In genomic region chr11:65275906-65276305, GRCh38 we compare ENCODE assay signal across 16 cellular contexts. TPM values are rescaled to one million over a fixed set of nuclear protein-coding genes. Genes with fewer than 3 reads are reported as not detected.
A peak's percentile ranks its signal among the peaks of the same experiment; 100 is the strongest.
DNase-seq lines count a peak whose midpoint lies in the region; ATAC-seq and TF ChIP-seq lines count a peak whose summit lies in the region.
"Had no signal": no experiment of that assay in that cellular context is flagged by ENCODE, and none has a peak within 500 bp of the region (broad histone marks: within the 10 kb centered on the region; RNA-seq: fewer than 3 reads in every experiment).

No MANE protein-coding gene starts in this region.

- H3K27ac ChIP-seq in colonic mucosa (peak overlapping the region; percentile 64), mesodermal cell (ENCODE audit: low read depth, low read length, severe bottlenecking) (peak overlapping the region; percentile 87), transverse colon (peak overlapping the region; percentile 59 to 75 (median 64)), substantia nigra (ENCODE audit: low read depth, low read length, poor library complexity, severe bottlenecking) (no peak overlapping the region)

- H3K4me3 Mint-ChIP-seq in activated T-cell treated with anti-CD3 and anti-CD28 coated beads, Interleukin-2, amount 50 U/mL, for 72 hours: no peak overlapping the region
- H3K4me3 Mint-ChIP-seq in activated T-cell treated with anti-CD3 and anti-CD28 coated beads, Interleukin-2, amount 50 U/mL, for 4 hours: no peak overlapping the region
- H3K4me3 Mint-ChIP-seq in activated CD8-positive, alpha-beta memory T cell treated with anti-CD3 and anti-CD28 coated beads, Interleukin-2, amount 10 ng/mL, durations not matched to agents 7 days and 5 days: no peak overlapping the region
- H3K4me3 Mint-ChIP-seq: activated CD4-positive, alpha-beta memory T cell treated with anti-CD3 and anti-CD28 coated beads for 36 hours; activated naive CD8-positive, alpha-beta T cell treated with anti-CD3 and anti-CD28 coated beads, Interleukin-2, amount 10 ng/mL, durations not matched to agents 7 days and 5 days had no signal

- H3K9me3 ChIP-seq in colonic mucosa: no peaks in the 10 kb centered on the region
- H3K9me3 ChIP-seq in mesodermal cell (ENCODE audit: control insufficient read depth, low read length): no peaks in the 10 kb centered on the region
- H3K9me3 ChIP-seq in transverse colon: no peaks in the 10 kb centered on the region
- H3K9me3 ChIP-seq: HAP-1, tibial nerve had no signal

- ATAC-seq in activated T-cell treated with anti-CD3 and anti-CD28 coated beads, Interleukin-2, amount 50 U/mL, for 72 hours (replicated peaks in 1 of 2): no peak
- no peak for ATAC-seq in activated T-cell treated with anti-CD3 and anti-CD28 coated beads, Interleukin-2, amount 50 U/mL, for 4 hours
- ATAC-seq in activated CD8-positive, alpha-beta memory T cell treated with anti-CD3 and anti-CD28 coated beads, Interleukin-2, amount 10 ng/mL, durations not matched to agents 7 days and 5 days: no peak

- H3K27me3 ChIP-seq in colonic mucosa (no peaks in the 10 kb centered on the region), transverse colon (no peaks in the 10 kb centered on the region)
- H3K27me3 ChIP-seq: tibial nerve had no signal

- H3K4me1 Mint-ChIP-seq in activated T-cell treated with anti-CD3 and anti-CD28 coated beads, Interleukin-2, amount 50 U/mL, for 72 hours (ENCODE audit: low read depth): peaks cover 21% of the 10 kb centered on the region
- H3K4me1 Mint-ChIP-seq in activated T-cell treated with anti-CD3 and anti-CD28 coated beads, Interleukin-2, amount 50 U/mL, for 4 hours (ENCODE audit: low read depth): peaks cover 15% of the 10 kb centered on the region
- peaks cover 24% of the 10 kb centered on the region for H3K4me1 Mint-ChIP-seq in activated CD8-positive, alpha-beta memory T cell treated with anti-CD3 and anti-CD28 coated beads, Interleukin-2, amount 10 ng/mL, durations not matched to agents 7 days and 5 days

- TF ChIP-seq CTCF in colonic mucosa (IDR thresholded peaks at IDR 0.05) (no peak), transverse colon (IDR thresholded peaks at IDR 0.05) (no peak)

- peaks cover 4 to 25% of the 10 kb centered on the region in 2 donors for H3K36me3 Mint-ChIP-seq in activated T-cell treated with anti-CD3 and anti-CD28 coated beads, Interleukin-2, amount 50 U/mL, for 72 hours (ENCODE audit: insufficient read depth in 2 of 2)
- H3K36me3 Mint-ChIP-seq in activated T-cell treated with anti-CD3 and anti-CD28 coated beads, Interleukin-2, amount 50 U/mL, for 4 hours (ENCODE audit: insufficient read depth): peaks cover 25% of the 10 kb centered on the region
- peaks cover 51% of the 10 kb centered on the region for H3K36me3 Mint-ChIP-seq in activated CD8-positive, alpha-beta memory T cell treated with anti-CD3 and anti-CD28 coated beads, Interleukin-2, amount 10 ng/mL, durations not matched to agents 7 days and 5 days

- WGBS in mesodermal cell (ENCODE audit: insufficient coverage in 2 of 2), 2 experiments: no CpG with 5 or more reads among the region's 4 CpGs
- WGBS in transverse colon (ENCODE audit: low coverage in 1 of 2), 2 donors: 57 to 67% methylated on average over 4 of the region's 4 CpGs

- H3K4me1 ChIP-seq in colonic mucosa: peaks cover 5% of the 10 kb centered on the region
- peaks cover 62% of the 10 kb centered on the region for H3K4me1 ChIP-seq in mesodermal cell (ENCODE audit: control insufficient read depth, insufficient read depth, low read length, poor library complexity, severe bottlenecking)
- peaks cover 0 to 29% (median 15%) of the 10 kb centered on the region in 4 donors for H3K4me1 ChIP-seq in transverse colon
- H3K4me1 ChIP-seq: HAP-1 had no signal

- H3K4me3 ChIP-seq in colonic mucosa: no peak overlapping the region
- no peak overlapping the region for H3K4me3 ChIP-seq in mesodermal cell (ENCODE audit: extremely low read depth, insufficient read depth, low read length, poor library complexity, severe bottlenecking)
- H3K4me3 ChIP-seq in transverse colon: no peak overlapping the region
- H3K4me3 ChIP-seq: HAP-1, tibial nerve had no signal

- TF ChIP-seq POLR2A in transverse colon (IDR thresholded peaks at IDR 0.05): no peak

- CTCF ChIA-PET in activated CD8-positive, alpha-beta memory T cell treated with anti-CD3 and anti-CD28 coated beads, Interleukin-2, amount 10 ng/mL, durations not matched to agents 7 days and 5 days (lab: Charles Lee): interaction anchor here (0.6 to 8.8 kb wide), 17 partner anchors 10 to 235 kb away, joined by 3 to 81 read pairs (median 4); partner anchors contain the start of genes CDC42EP2, DPF2 and POLA2

- no peaks in the 10 kb centered on the region for H3K9me3 Mint-ChIP-seq in activated T-cell treated with anti-CD3 and anti-CD28 coated beads, Interleukin-2, amount 50 U/mL, for 72 hours
- H3K9me3 Mint-ChIP-seq in activated T-cell treated with anti-CD3 and anti-CD28 coated beads, Interleukin-2, amount 50 U/mL, for 4 hours: no peaks in the 10 kb centered on the region
- H3K9me3 Mint-ChIP-seq in activated CD8-positive, alpha-beta memory T cell treated with anti-CD3 and anti-CD28 coated beads, Interleukin-2, amount 10 ng/mL, durations not matched to agents 7 days and 5 days (ENCODE audit: low read depth): no peaks in the 10 kb centered on the region
- H3K9me3 Mint-ChIP-seq: activated CD4-positive, alpha-beta memory T cell treated with anti-CD3 and anti-CD28 coated beads for 36 hours; activated naive CD8-positive, alpha-beta T cell treated with anti-CD3 and anti-CD28 coated beads, Interleukin-2, amount 10 ng/mL, durations not matched to agents 7 days and 5 days had no signal

- no peak for DNase-seq in activated T-cell treated with anti-CD3 and anti-CD28 coated beads, Interleukin-2, amount 50 U/mL, for 72 hours
- DNase-seq in activated T-cell treated with anti-CD3 and anti-CD28 coated beads, Interleukin-2, amount 50 U/mL, for 4 hours: no peak
- DNase-seq in colonic mucosa (no peak), transverse colon (no peak), AG08396 (ENCODE audit: low spot score) (no peak), substantia nigra (lab: John Stamatoyannopoulos, UW) (no peak)
- DNase-seq in activated CD8-positive, alpha-beta memory T cell treated with anti-CD3 and anti-CD28 coated beads, Interleukin-2, amount 10 ng/mL, durations not matched to agents 7 days and 5 days: no peak
- DNase-seq: activated CD4-positive, alpha-beta memory T cell treated with anti-CD3 and anti-CD28 coated beads for 36 hours; activated naive CD8-positive, alpha-beta T cell treated with anti-CD3 and anti-CD28 coated beads, Interleukin-2, amount 10 ng/mL, durations not matched to agents 7 days and 5 days; activated T-cell treated with anti-CD3 and anti-CD28 coated beads, Interleukin-2, amount 50 U/mL, for 48 hours; DMS79 treated with DMSO at 0.1 percent for 48 hours; mesendoderm; NCI-H526 treated with DMSO at 0.1 percent for 48 hours had no signal

- H3K27me3 Mint-ChIP-seq in activated T-cell treated with anti-CD3 and anti-CD28 coated beads, Interleukin-2, amount 50 U/mL, for 72 hours (ENCODE audit: low read depth): no peaks in the 10 kb centered on the region
- H3K27me3 Mint-ChIP-seq in activated T-cell treated with anti-CD3 and anti-CD28 coated beads, Interleukin-2, amount 50 U/mL, for 4 hours (ENCODE audit: low read depth): no peaks in the 10 kb centered on the region
- no peaks in the 10 kb centered on the region for H3K27me3 Mint-ChIP-seq in activated CD8-positive, alpha-beta memory T cell treated with anti-CD3 and anti-CD28 coated beads, Interleukin-2, amount 10 ng/mL, durations not matched to agents 7 days and 5 days
- H3K27me3 Mint-ChIP-seq: activated CD4-positive, alpha-beta memory T cell treated with anti-CD3 and anti-CD28 coated beads for 36 hours; activated naive CD8-positive, alpha-beta T cell treated with anti-CD3 and anti-CD28 coated beads, Interleukin-2, amount 10 ng/mL, durations not matched to agents 7 days and 5 days had no signal

- no peak for TF ChIP-seq EP300 in transverse colon (IDR thresholded peaks at IDR 0.05; ENCODE audit: low read depth)

- intact Hi-C loops in colonic mucosa (cut with DNase I) (loop anchor here (2.0 kb wide), 2 partner anchors 41 to 53 kb away; no protein-coding TSS in a partner anchor), transverse colon (cut with DNase I; ENCODE audit: low total_unique reads) (loop anchor here (2.0 kb wide), 1 partner anchor 39 kb away; the partner anchor contains the start of gene CDC42EP2)

- peak overlapping the region; percentile 24 for H3K27ac Mint-ChIP-seq in activated T-cell treated with anti-CD3 and anti-CD28 coated beads, Interleukin-2, amount 50 U/mL, for 72 hours
- no peak overlapping the region for H3K27ac Mint-ChIP-seq in activated CD8-positive, alpha-beta memory T cell treated with anti-CD3 and anti-CD28 coated beads, Interleukin-2, amount 10 ng/mL, durations not matched to agents 7 days and 5 days
- H3K27ac Mint-ChIP-seq: activated CD4-positive, alpha-beta memory T cell treated with anti-CD3 and anti-CD28 coated beads for 36 hours; activated naive CD8-positive, alpha-beta T cell treated with anti-CD3 and anti-CD28 coated beads, Interleukin-2, amount 10 ng/mL, durations not matched to agents 7 days and 5 days had no signal

- H3K36me3 ChIP-seq in colonic mucosa (peaks cover 2% of the 10 kb centered on the region), mesodermal cell (ENCODE audit: control insufficient read depth, insufficient read depth, low read length) (peaks cover 30% of the 10 kb centered on the region), transverse colon (peaks cover 0 to 1% (median 0%) of the 10 kb centered on the region in 4 donors)

- in situ Hi-C loops in transverse colon (cut with MboI; ENCODE audit: low pct_ligation_motif_present in 1 of 4, low pct_unique_long_range_greater_than_20kb in 1 of 4, low sequenced_read_pairs in 3 of 4): loop anchor here in 3 of 4 donors (5.0 to 10.0 kb wide), 2 partner anchors 36 to 49 kb away; partner anchors contain the start of gene CDC42EP2 (in 1 of the 3)

- peak overlapping the region in 1 of 2 donors; percentile 29 for H3K9ac ChIP-seq in colonic mucosa (ENCODE audit: low read depth in 2 of 2, low read length in 2 of 2)

RNA-seq across cellular contexts. Expression of gene POLA2, which starts 14.1 kb away (rescaled TPM):
- total RNA-seq in activated T-cell treated with anti-CD3 and anti-CD28 coated beads, Interleukin-2, amount 50 U/mL, for 72 hours: 10 to 100 TPM; 54.2 to 67.0 TPM
- 10 to 100 TPM; 49.2 to 64.7 (median 57.6) TPM for total RNA-seq in activated T-cell treated with anti-CD3 and anti-CD28 coated beads, Interleukin-2, amount 50 U/mL, for 4 hours
- total RNA-seq in colonic mucosa (10 to 100 TPM in 1 of 2 donors, 1 to 10 TPM in 1; 5.9 to 28.0 TPM), transverse colon (10 to 100 TPM in 1 of 4 donors, 1 to 10 TPM in 3; 3.0 to 17.5 (median 6.2) TPM)
- 26.9 TPM for polyA plus RNA-seq in mesodermal cell (2013, experiment 1 of 2)
- polyA plus RNA-seq in mesodermal cell (2013, experiment 2 of 2): 25.7 TPM
- 10 to 100 TPM; 79.8 to 89.5 TPM for total RNA-seq in activated CD8-positive, alpha-beta memory T cell treated with anti-CD3 and anti-CD28 coated beads, Interleukin-2, amount 10 ng/mL, durations not matched to agents 7 days and 5 days

RNA-seq across cellular contexts. Expression of gene CDC42EP2, which starts 38.8 kb away (rescaled TPM):
- 1 to 10 TPM; 1.4 to 2.3 TPM for total RNA-seq in activated T-cell treated with anti-CD3 and anti-CD28 coated beads, Interleukin-2, amount 50 U/mL, for 72 hours
- total RNA-seq in activated T-cell treated with anti-CD3 and anti-CD28 coated beads, Interleukin-2, amount 50 U/mL, for 4 hours: 1 to 10 TPM; 1.3 to 1.9 (median 1.6) TPM
- total RNA-seq in colonic mucosa (10 to 100 TPM in 1 of 2 donors, 1 to 10 TPM in 1; 7.8 to 28.3 TPM), transverse colon (10 to 100 TPM in 3 of 4 donors, 1 to 10 TPM in 1; 9.1 to 22.7 (median 14.5) TPM)
- 14.7 TPM for polyA plus RNA-seq in mesodermal cell (2013, experiment 1 of 2)
- 8.1 TPM for polyA plus RNA-seq in mesodermal cell (2013, experiment 2 of 2)
- 1 to 10 TPM in 1 of 2 experiments, not detected in 1; 1.4 TPM for total RNA-seq in activated CD8-positive, alpha-beta memory T cell treated with anti-CD3 and anti-CD28 coated beads, Interleukin-2, amount 10 ng/mL, durations not matched to agents 7 days and 5 days

RNA-seq across cellular contexts. Expression of gene DPF2, which starts 57.7 kb away (rescaled TPM):
- 100 to 1,000 TPM; 110 to 139 TPM for total RNA-seq in activated T-cell treated with anti-CD3 and anti-CD28 coated beads, Interleukin-2, amount 50 U/mL, for 72 hours
- total RNA-seq in activated T-cell treated with anti-CD3 and anti-CD28 coated beads, Interleukin-2, amount 50 U/mL, for 4 hours: 10 to 100 TPM; 56.7 to 59.1 (median 58.0) TPM
- total RNA-seq in colonic mucosa (10 to 100 TPM; 35.0 to 48.0 TPM), transverse colon (10 to 100 TPM; 29.1 to 50.9 (median 37.6) TPM)
- 81.1 TPM for polyA plus RNA-seq in mesodermal cell (2013, experiment 1 of 2)
- polyA plus RNA-seq in mesodermal cell (2013, experiment 2 of 2): 73.7 TPM
- 10 to 100 TPM; 81.4 to 87.2 TPM for total RNA-seq in activated CD8-positive, alpha-beta memory T cell treated with anti-CD3 and anti-CD28 coated beads, Interleukin-2, amount 10 ng/mL, durations not matched to agents 7 days and 5 days
